In the genomic region with DNA sequence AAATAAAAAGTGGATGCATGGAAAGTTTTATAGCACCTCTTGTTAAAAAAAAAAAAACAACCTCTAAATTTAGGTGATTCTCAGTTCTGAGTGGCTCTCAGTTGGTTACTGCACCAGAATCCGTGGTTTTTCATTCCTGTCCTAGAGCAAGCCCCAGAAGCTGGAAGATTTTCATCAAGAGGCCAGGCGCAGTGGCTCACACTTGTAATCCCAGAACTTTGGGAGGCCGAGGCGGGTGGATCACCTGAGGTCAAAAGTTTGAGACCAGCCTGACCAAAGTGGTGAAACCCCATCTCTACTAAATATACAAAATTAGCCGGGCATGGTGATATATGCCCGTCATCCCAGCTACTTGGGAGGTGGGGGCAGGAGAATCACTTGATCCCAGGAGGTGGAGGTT, we compare ENCODE assay signal across 22 cellular contexts.
"Had no signal": no experiment of that assay in that cellular context is flagged by ENCODE, and none has a peak within 500 bp of the region (broad histone marks: within the 10 kb centered on the region; RNA-seq: fewer than 3 reads in every experiment).

No MANE protein-coding gene starts in this region.

- DNase-seq: colonic mucosa; cortex of kidney; effector CD8-positive, alpha-beta T cell; effector memory CD8-positive, alpha-beta T cell; endodermal cell; erythroblast; esophagus squamous epithelium; foreskin fibroblast; foreskin melanocyte; gastrocnemius medialis; glutamatergic neuron; heart right ventricle; hippocampal formation; left cardiac atrium; left lung; left ventricle myocardium superior; lower lobe of right lung; mesenchymal stem cell; midbrain had no signal

- H3K36me3 ChIP-seq: colonic mucosa, esophagus squamous epithelium, gastrocnemius medialis, heart right ventricle, left lung, lower lobe of right lung had no signal

- H3K27ac Mint-ChIP-seq: dendritic cell treated with granulocyte-macrophage colony-stimulating factor and Interleukin-4, amounts not matched to agents 40 ng/mL and 50 ng/mL, for 4 days; effector memory CD8-positive, alpha-beta T cell; endodermal cell had no signal

- H3K9me3 Mint-ChIP-seq: dendritic cell treated with granulocyte-macrophage colony-stimulating factor and Interleukin-4, amounts not matched to agents 40 ng/mL and 50 ng/mL, for 4 days; effector memory CD8-positive, alpha-beta T cell had no signal

- H3K27ac ChIP-seq: colonic mucosa, epithelial cell of prostate, esophagus squamous epithelium, gastrocnemius medialis, heart right ventricle, left lung, lower lobe of right lung had no signal

- H3K4me1 Mint-ChIP-seq: endodermal cell had no signal

- H3K4me3 ChIP-seq: colonic mucosa, esophagus squamous epithelium, gastrocnemius medialis, heart right ventricle, left lung, lower lobe of right lung had no signal

- H3K4me1 ChIP-seq: gastrocnemius medialis, heart right ventricle, left lung, lower lobe of right lung had no signal

- H3K4me3 Mint-ChIP-seq: dendritic cell treated with granulocyte-macrophage colony-stimulating factor and Interleukin-4, amounts not matched to agents 40 ng/mL and 50 ng/mL, for 4 days; effector memory CD8-positive, alpha-beta T cell; endodermal cell had no signal

- ATAC-seq: effector memory CD8-positive, alpha-beta T cell; esophagus mucosa; gastrocnemius medialis; heart right ventricle; left cardiac atrium; left lung; left ventricle myocardium superior; lower lobe of right lung had no signal

- H3K9me3 ChIP-seq: colonic mucosa, gastrocnemius medialis, left lung, lower lobe of right lung had no signal
